In genomic region chr9:73230257-73230656, GRCh38 we compare ENCODE assay signal across 1 cellular context.
TF ChIP-seq lines count a peak whose summit lies in the region.

No MANE protein-coding gene starts in this region.

TF ChIP-seq in WTC11, 78 proteins besides CTCF, POLR2A, EP300 and RAD21 (continued from another document):
- TF ChIP-seq, protein P1, sequence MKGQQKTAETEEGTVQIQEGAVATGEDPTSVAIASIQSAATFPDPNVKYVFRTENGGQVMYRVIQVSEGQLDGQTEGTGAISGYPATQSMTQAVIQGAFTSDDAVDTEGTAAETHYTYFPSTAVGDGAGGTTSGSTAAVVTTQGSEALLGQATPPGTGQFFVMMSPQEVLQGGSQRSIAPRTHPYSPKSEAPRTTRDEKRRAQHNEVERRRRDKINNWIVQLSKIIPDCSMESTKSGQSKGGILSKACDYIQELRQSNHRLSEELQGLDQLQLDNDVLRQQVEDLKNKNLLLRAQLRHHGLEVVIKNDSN (CRISPR knock-in tag; IDR thresholded peaks at IDR 0.05): no peak
- TF ChIP-seq RELA (CRISPR knock-in tag; IDR thresholded peaks at IDR 0.05; ENCODE audit: borderline replicate concordance) (no peak), ELF4 (CRISPR knock-in tag; IDR thresholded peaks at IDR 0.05; ENCODE audit: low read depth) (no peak), E2F4 (CRISPR knock-in tag; IDR thresholded peaks at IDR 0.05; ENCODE audit: borderline replicate concordance, low read depth) (no peak), GRHL2 (CRISPR knock-in tag; IDR thresholded peaks at IDR 0.05; ENCODE audit: insufficient replicate concordance, severe bottlenecking) (no peak), GTF2I (CRISPR knock-in tag; conservative IDR thresholded peaks at IDR 0.05) (no peak), ATF3 (CRISPR knock-in tag; conservative IDR thresholded peaks at IDR 0.05) (no peak)
